Comparison of ENCODE assay signal across 1 cellular context in genomic region chr16:67260426-67261063, GRCh38.
TF ChIP-seq lines count a peak whose summit lies in the region.

No MANE protein-coding gene starts in this region.

TF ChIP-seq in K562, 482 proteins besides CTCF, POLR2A, EP300 and RAD21 (continued from another document and continues in another):
- no peak for TF ChIP-seq REST (CRISPR knock-in tag; IDR thresholded peaks at IDR 0.05; ENCODE audit: low read depth)
- no peak for TF ChIP-seq PHB (CRISPR knock-in tag; IDR thresholded peaks at IDR 0.05)
- no peak for TF ChIP-seq JUNB (CRISPR knock-in tag; conservative IDR thresholded peaks at IDR 0.05)
- no peak for TF ChIP-seq ZNF277 (CRISPR knock-in tag; IDR thresholded peaks at IDR 0.05; ENCODE audit: borderline replicate concordance)
- TF ChIP-seq CEBPG (CRISPR knock-in tag; IDR thresholded peaks at IDR 0.05) = peak; percentile 54; the same call in 1 of the 2 replicates
- 0 out of 4 replicates have a peak, but pooled peaks of 1 of the 2 experiments have one; percentile 22 for TF ChIP-seq CEBPG (tag; conservative IDR thresholded peaks at IDR 0.05 in 1 of 2, IDR thresholded peaks at IDR 0.05 in 1 of 2)
- no peak for TF ChIP-seq KDM1A (IDR thresholded peaks at IDR 0.05)
- TF ChIP-seq BRF2 (IDR thresholded peaks at IDR 0.05; ENCODE audit: borderline replicate concordance, insufficient read depth, insufficient read length) = no peak
- no peak for TF ChIP-seq MTA1 (IDR thresholded peaks at IDR 0.05; ENCODE audit: borderline replicate concordance)
- TF ChIP-seq KLF10 (CRISPR knock-in tag; IDR thresholded peaks at IDR 0.05) = no peak
- no peak for TF ChIP-seq PCBP1 (IDR thresholded peaks at IDR 0.05; ENCODE audit: low read depth, low read length, poor library complexity, severe bottlenecking)
- peak; percentile 35; the same call in 1 of the 2 replicates for TF ChIP-seq SOX6 (IDR thresholded peaks at IDR 0.05)
- no peak for TF ChIP-seq POLR2AphosphoS2 (IDR thresholded peaks at IDR 0.05; ENCODE audit: low read length)
- no peak for TF ChIP-seq LEF1 (IDR thresholded peaks at IDR 0.05)
- TF ChIP-seq CSDE1 (IDR thresholded peaks at IDR 0.05) = no peak
- no peak for TF ChIP-seq ZNF124 (CRISPR knock-in tag; IDR thresholded peaks at IDR 0.05)
- TF ChIP-seq NFIC (IDR thresholded peaks at IDR 0.05) = peak; percentile 20; the same call in 1 of the 2 replicates
- no peak for TF ChIP-seq TEAD2 (tag; IDR thresholded peaks at IDR 0.05)
- no peak for TF ChIP-seq FOS (IDR thresholded peaks at IDR 0.05; ENCODE audit: extremely low read depth, insufficient read length)
- TF ChIP-seq CUX1 (CRISPR knock-in tag; IDR thresholded peaks at IDR 0.05) = no peak; the same call in 1 of the 2 replicates
- 0 out of 2 replicates have a peak, but pooled peaks have one; percentile 33 for TF ChIP-seq SP1 (CRISPR knock-in tag; IDR thresholded peaks at IDR 0.05)
- TF ChIP-seq NONO (IDR thresholded peaks at IDR 0.05; ENCODE audit: low read depth in 2 of 2, low read length in 1 of 2) = no peak
- no peak for TF ChIP-seq ZNF79 (CRISPR knock-in tag; IDR thresholded peaks at IDR 0.05; ENCODE audit: low read depth)
- TF ChIP-seq ZNF644 (tag; IDR thresholded peaks at IDR 0.05; ENCODE audit: low read depth) = no peak
- no peak for TF ChIP-seq KLF13 (tag; IDR thresholded peaks at IDR 0.05; ENCODE audit: borderline replicate concordance, low read depth)
- no peak for TF ChIP-seq HINFP (tag; conservative IDR thresholded peaks at IDR 0.05; ENCODE audit: low read depth)
- no peak for TF ChIP-seq CHD4 (IDR thresholded peaks at IDR 0.05; ENCODE audit: insufficient read depth, insufficient replicate concordance, low read depth, low read length, poor library complexity, severe bottlenecking)
- TF ChIP-seq PTRF (tag; IDR thresholded peaks at IDR 0.05) = no peak
- TF ChIP-seq HEY1 (CRISPR knock-in tag; IDR thresholded peaks at IDR 0.05; ENCODE audit: borderline replicate concordance) = no peak
- no peak; the same call in 1 of the 2 replicates for TF ChIP-seq ATF7 (IDR thresholded peaks at IDR 0.05)
- TF ChIP-seq SMARCB1 (IDR thresholded peaks at IDR 0.05; ENCODE audit: insufficient read length, low read depth) = no peak
- TF ChIP-seq ATF6 (CRISPR knock-in tag; IDR thresholded peaks at IDR 0.05) = no peak
- TF ChIP-seq MXI1 (IDR thresholded peaks at IDR 0.05; ENCODE audit: low read depth, low read length) = no peak
- peak; percentile 50 for TF ChIP-seq CTCFL (IDR thresholded peaks at IDR 0.05; ENCODE audit: borderline replicate concordance, insufficient read depth, low read depth, low read length, poor library complexity, severe bottlenecking)
- TF ChIP-seq ARNT (IDR thresholded peaks at IDR 0.05) = no peak
- TF ChIP-seq ZKSCAN1 (IDR thresholded peaks at IDR 0.05; ENCODE audit: low read depth, low read length) = no peak
- TF ChIP-seq BMI1 (IDR thresholded peaks at IDR 0.05; ENCODE audit: low read length) = no peak
- TF ChIP-seq DIDO1 (tag; IDR thresholded peaks at IDR 0.05; ENCODE audit: low read depth) = no peak
- TF ChIP-seq DLX4 (CRISPR knock-in tag; IDR thresholded peaks at IDR 0.05) = no peak
- no peak for TF ChIP-seq IRF1 (CRISPR knock-in tag; IDR thresholded peaks at IDR 0.05; ENCODE audit: borderline replicate concordance)
- TF ChIP-seq CC2D1A (IDR thresholded peaks at IDR 0.05) = peak; percentile 80
- TF ChIP-seq SAFB (IDR thresholded peaks at IDR 0.05; ENCODE audit: borderline replicate concordance, low read depth, low read length) = no peak
- TF ChIP-seq ELK1 (CRISPR knock-in tag; IDR thresholded peaks at IDR 0.05) = no peak
- TF ChIP-seq RUNX1 (IDR thresholded peaks at IDR 0.05; ENCODE audit: low read depth) = no peak
- no peak for TF ChIP-seq ID3 (CRISPR knock-in tag; IDR thresholded peaks at IDR 0.05)
- TF ChIP-seq ID3 (tag; IDR thresholded peaks at IDR 0.05) = no peak
